In the genomic region with DNA sequence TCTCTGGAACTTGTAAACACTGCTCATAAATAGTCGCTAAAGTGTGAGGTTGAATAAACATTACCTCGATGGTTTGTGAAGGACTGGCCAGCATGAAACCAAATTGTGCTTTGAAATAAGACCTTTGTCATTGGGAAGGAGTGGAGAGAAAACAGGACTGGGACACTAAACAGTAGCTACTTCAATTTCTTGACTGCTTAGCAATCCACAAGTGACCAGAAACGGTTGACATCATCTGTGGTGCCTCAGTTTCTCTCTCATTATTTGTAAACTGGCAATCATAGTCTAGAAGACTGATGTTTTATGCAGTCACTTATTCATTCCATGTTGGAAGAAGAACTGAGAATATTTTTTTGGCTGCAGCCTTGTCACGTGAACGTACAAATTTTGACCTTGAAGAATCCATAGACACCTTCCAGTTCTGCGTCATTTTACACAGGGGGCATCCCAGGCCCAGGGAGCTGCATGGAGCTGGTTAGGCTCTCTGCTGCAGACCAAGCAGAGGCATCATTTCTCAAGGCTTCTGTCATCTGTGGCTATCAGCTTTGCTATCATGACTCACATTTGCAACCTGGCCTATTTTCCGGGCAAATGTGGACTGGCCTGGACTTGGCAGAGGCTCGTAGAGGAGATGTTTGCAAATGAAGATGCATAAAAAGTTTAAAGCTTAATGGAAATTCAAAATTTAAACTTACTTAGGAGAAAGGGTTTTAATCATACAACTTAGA, we compare ENCODE assay signal across 11 cellular contexts.
DNase-seq lines count a peak whose midpoint lies in the region; ATAC-seq lines count a peak whose summit lies in the region.
"Had no signal": no experiment of that assay in that cellular context is flagged by ENCODE, and none has a peak within 500 bp of the region (broad histone marks: within the 10 kb centered on the region; RNA-seq: fewer than 3 reads in every experiment).

No MANE protein-coding gene starts in this region.

- H3K27ac Mint-ChIP-seq in CD4-positive, CD25-positive, alpha-beta regulatory T cell: peak overlapping the region; percentile 96 to 98 (median 98)
- peak overlapping the region; percentile 62 to 84 for H3K27ac Mint-ChIP-seq in activated naive CD4-positive, alpha-beta T cell treated with anti-CD3 and anti-CD28 coated beads, Interleukin-2, amount 50 U/mL, for 72 hours
- peak overlapping the region; percentile 94 to 100 (median 98) for H3K27ac Mint-ChIP-seq in naive thymus-derived CD4-positive, alpha-beta T cell

- CTCF ChIA-PET in naive thymus-derived CD4-positive, alpha-beta T cell (lab: Charles Lee): interaction anchor here (0.6 kb wide), 1 partner anchor 139 kb away, joined by 3 read pairs; no protein-coding TSS in a partner anchor

- peak overlapping the region; percentile 12 to 67 (median 44) for H3K4me3 Mint-ChIP-seq in CD4-positive, CD25-positive, alpha-beta regulatory T cell
- H3K4me3 Mint-ChIP-seq in naive thymus-derived CD4-positive, alpha-beta T cell: peak overlapping the region; percentile 39 to 83 (median 60)

- DNase-seq in CD4-positive, CD25-positive, alpha-beta regulatory T cell: no peak
- no peak for DNase-seq in activated naive CD4-positive, alpha-beta T cell treated with anti-CD3 and anti-CD28 coated beads, Interleukin-2, amount 50 U/mL, for 72 hours (ENCODE audit: low spot score in 2 of 2)
- DNase-seq in naive thymus-derived CD4-positive, alpha-beta T cell: no peak
- no peak for DNase-seq in NCI-H82 (lab: John Stamatoyannopoulos, UW)
- no peak for DNase-seq in NCI-H2081 (lab: John Stamatoyannopoulos, UW)
- no peak for DNase-seq in H7
- DNase-seq: NCI-H1436 treated with DMSO at 0.1 percent for 48 hours, NCI-H524, PC-9 had no signal

- no peaks in the 10 kb centered on the region for H3K27me3 ChIP-seq in CD4-positive, CD25-positive, alpha-beta regulatory T cell (ENCODE audit: control insufficient read depth, insufficient read depth, low read length)
- H3K27me3 ChIP-seq in naive thymus-derived CD4-positive, alpha-beta T cell (ENCODE audit: control insufficient read depth in 2 of 2, insufficient read depth in 2 of 2, low read length in 2 of 2): no peaks in the 10 kb centered on the region
- no peaks in the 10 kb centered on the region for H3K27me3 ChIP-seq in H7 (ENCODE audit: control insufficient read depth, insufficient read depth, low read length)

- peak overlapping the region; percentile 86 for H3K27ac ChIP-seq in CD4-positive, CD25-positive, alpha-beta regulatory T cell (ENCODE audit: insufficient read depth, low read length, poor library complexity, severe bottlenecking)
- H3K27ac ChIP-seq in naive thymus-derived CD4-positive, alpha-beta T cell (ENCODE audit: low read depth, low read length): peak overlapping the region; percentile 81
- H3K27ac ChIP-seq: HL-60, PC-9 had no signal

- peaks cover 6% of the 10 kb centered on the region for H3K36me3 Mint-ChIP-seq in CD4-positive, CD25-positive, alpha-beta regulatory T cell
- H3K36me3 Mint-ChIP-seq in activated naive CD4-positive, alpha-beta T cell treated with anti-CD3 and anti-CD28 coated beads, Interleukin-2, amount 50 U/mL, for 72 hours: peaks cover 0 to 17% of the 10 kb centered on the region in 2 donors
- H3K36me3 Mint-ChIP-seq in naive thymus-derived CD4-positive, alpha-beta T cell: peaks cover 0 to 10% (median 4%) of the 10 kb centered on the region in 5 donors

- peaks cover 0 to 4% (median 0%) of the 10 kb centered on the region in 7 donors for H3K9me3 Mint-ChIP-seq in CD4-positive, CD25-positive, alpha-beta regulatory T cell
- H3K9me3 Mint-ChIP-seq in activated naive CD4-positive, alpha-beta T cell treated with anti-CD3 and anti-CD28 coated beads, Interleukin-2, amount 50 U/mL, for 72 hours: peaks cover 0 to 12% of the 10 kb centered on the region in 2 donors
- peaks cover 0 to 12% (median 0%) of the 10 kb centered on the region in 11 donors for H3K9me3 Mint-ChIP-seq in naive thymus-derived CD4-positive, alpha-beta T cell

- ATAC-seq in CD4-positive, CD25-positive, alpha-beta regulatory T cell (ENCODE audit: low read depth in 2 of 2): no peak
- peak; percentile 7 for ATAC-seq in HG03095 (IDR thresholded peaks at IDR 0.05; ENCODE audit: unreplicated experiment)
- peak in 1 of 2 donors; percentile 38 for ATAC-seq in activated naive CD4-positive, alpha-beta T cell treated with anti-CD3 and anti-CD28 coated beads, Interleukin-2, amount 50 U/mL, for 72 hours
- ATAC-seq in naive thymus-derived CD4-positive, alpha-beta T cell: no peak

- H3K27me3 Mint-ChIP-seq in CD4-positive, CD25-positive, alpha-beta regulatory T cell: no peaks in the 10 kb centered on the region
- H3K27me3 Mint-ChIP-seq in naive thymus-derived CD4-positive, alpha-beta T cell: no peaks in the 10 kb centered on the region

- POLR2A ChIA-PET in naive thymus-derived CD4-positive, alpha-beta T cell (lab: Charles Lee): interaction anchor here (0.7 to 1.0 kb wide), 3 partner anchors 13 to 459 kb away, joined by 4 read pairs; partner anchors contain the start of gene MICU2

- peak overlapping the region; percentile 69 for H3K4me3 ChIP-seq in CD4-positive, CD25-positive, alpha-beta regulatory T cell (ENCODE audit: low read depth, low read length)
- peak overlapping the region; percentile 1 for H3K4me3 ChIP-seq in naive thymus-derived CD4-positive, alpha-beta T cell (ENCODE audit: low read length)
- H3K4me3 ChIP-seq in H7 (ENCODE audit: insufficient read depth, low read depth, low read length): no peak overlapping the region
- H3K4me3 ChIP-seq: PC-9 had no signal

- H3K36me3 ChIP-seq in CD4-positive, CD25-positive, alpha-beta regulatory T cell (ENCODE audit: control insufficient read depth, insufficient read depth, low read length): no peaks in the 10 kb centered on the region
- H3K36me3 ChIP-seq in naive thymus-derived CD4-positive, alpha-beta T cell (ENCODE audit: control insufficient read depth in 2 of 3, insufficient read depth in 3 of 3, low read length in 3 of 3): no peaks in the 10 kb centered on the region
- H3K36me3 ChIP-seq in H7 (replicated peaks; ENCODE audit: control insufficient read depth, insufficient read depth, low read length): no peaks in the 10 kb centered on the region

- H3K4me1 ChIP-seq in CD4-positive, CD25-positive, alpha-beta regulatory T cell (ENCODE audit: control insufficient read depth, insufficient read depth, low read length, poor library complexity, severe bottlenecking): peaks cover 50% of the 10 kb centered on the region
- peaks cover 57 to 72% of the 10 kb centered on the region in 2 donors for H3K4me1 ChIP-seq in naive thymus-derived CD4-positive, alpha-beta T cell (ENCODE audit: control insufficient read depth in 2 of 2, insufficient read depth in 2 of 2, low read length in 2 of 2)

- intact Hi-C loops in naive thymus-derived CD4-positive, alpha-beta T cell (cut with micrococcal nuclease): loop anchor here (1.0 to 10.0 kb wide), 13 partner anchors 11 to 391 kb away; partner anchors contain the start of gene FGF9 (in 1 of the 2)

- peaks cover 21 to 80% (median 49%) of the 10 kb centered on the region in 4 donors for H3K4me1 Mint-ChIP-seq in CD4-positive, CD25-positive, alpha-beta regulatory T cell
- peaks cover 55 to 96% (median 89%) of the 10 kb centered on the region in 7 donors for H3K4me1 Mint-ChIP-seq in naive thymus-derived CD4-positive, alpha-beta T cell

- no peaks in the 10 kb centered on the region for H3K9me3 ChIP-seq in CD4-positive, CD25-positive, alpha-beta regulatory T cell (ENCODE audit: control insufficient read depth in 2 of 2, low read length in 2 of 2)
- no peaks in the 10 kb centered on the region for H3K9me3 ChIP-seq in naive thymus-derived CD4-positive, alpha-beta T cell (ENCODE audit: control insufficient read depth in 2 of 3, low read length in 3 of 3)
